Comparison of ENCODE assay signal across 16 cellular contexts in the genomic region with DNA sequence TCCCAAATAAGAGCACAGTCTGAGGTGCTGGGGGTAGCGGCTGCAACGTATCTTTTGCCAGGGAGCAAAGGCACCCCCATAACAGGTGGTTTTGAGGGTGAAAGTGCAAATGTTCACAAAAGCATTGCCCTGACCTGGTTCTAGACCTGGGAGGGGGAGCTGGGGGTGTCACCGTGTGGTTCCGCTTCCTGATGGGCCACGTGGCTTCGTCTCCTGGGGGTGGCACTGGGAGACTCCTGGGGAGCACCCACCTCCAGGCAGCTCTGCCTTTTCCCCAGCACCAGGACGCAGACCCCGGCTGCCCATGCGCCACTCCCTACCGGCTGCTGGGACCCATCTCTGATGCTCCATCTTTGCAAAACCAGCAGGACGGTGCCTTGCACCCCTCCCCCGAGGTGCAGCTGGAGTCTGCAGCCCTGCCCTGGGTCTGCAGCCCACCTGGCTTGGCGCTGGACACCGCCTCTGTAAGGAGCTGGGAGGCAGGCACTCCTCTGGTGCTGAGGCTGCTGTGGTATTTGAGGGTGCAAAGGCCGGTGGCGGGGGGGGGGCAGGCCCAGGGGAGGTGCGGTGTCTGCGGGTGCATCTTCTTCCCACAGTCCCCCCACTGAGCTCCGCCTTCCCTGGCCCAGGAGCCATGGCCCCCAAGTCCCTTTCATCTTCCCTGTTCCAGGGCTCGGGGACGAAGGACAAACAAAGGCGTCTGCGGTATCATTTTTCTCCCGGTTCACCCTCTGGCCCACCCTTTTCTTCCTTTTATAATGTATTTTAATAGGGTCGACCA. TPM values are rescaled to one million over a fixed set of nuclear protein-coding genes. Genes with fewer than 3 reads are reported as not detected.
DNase-seq lines count a peak whose midpoint lies in the region; ATAC-seq and TF ChIP-seq lines count a peak whose summit lies in the region.
"Had no signal": no experiment of that assay in that cellular context is flagged by ENCODE, and none has a peak within 500 bp of the region (broad histone marks: within the 10 kb centered on the region; RNA-seq: fewer than 3 reads in every experiment).

No MANE protein-coding gene starts in this region.

- H3K9me3 ChIP-seq in left ventricle myocardium inferior (replicated peaks) (no peaks in the 10 kb centered on the region), osteoblast (ENCODE audit: low read depth, low read length) (no peaks in the 10 kb centered on the region)

- no peaks in the 10 kb centered on the region for H3K79me2 ChIP-seq in osteoblast (ENCODE audit: insufficient read depth, low read length)

- no peaks in the 10 kb centered on the region for H3K9me3 Mint-ChIP-seq in Calu3 (ENCODE audit: low read depth, unreplicated experiment)

- TF ChIP-seq CTCF in left ventricle myocardium inferior (IDR thresholded peaks at IDR 0.05; ENCODE audit: borderline replicate concordance) = no peak
- TF ChIP-seq CTCF in osteoblast (IDR thresholded peaks at IDR 0.05; ENCODE audit: extremely low read depth, low read depth, low read length) = no peak
- TF ChIP-seq CTCF in Calu3 (IDR thresholded peaks at IDR 0.05; ENCODE audit: unreplicated experiment) = no peak

- H3K36me3 ChIP-seq in H7 (replicated peaks; ENCODE audit: control insufficient read depth, insufficient read depth, low read length) = no peaks in the 10 kb centered on the region
- H3K36me3 ChIP-seq in left ventricle myocardium inferior = no peaks in the 10 kb centered on the region
- no peaks in the 10 kb centered on the region for H3K36me3 ChIP-seq in osteoblast (ENCODE audit: insufficient read depth, low read length)

- CTCF ChIA-PET in Calu3 (lab: Charles Lee) = no interaction called here

- ATAC-seq in GM19035 (IDR thresholded peaks at IDR 0.05; ENCODE audit: unreplicated experiment) = no peak
- ATAC-seq: GM12878 had no signal

- H2AFZ ChIP-seq in osteoblast (ENCODE audit: low read length) = no peak overlapping the region
- H2AFZ ChIP-seq: PC-9 had no signal

- DNase-seq in H7 (peak; percentile 58), NCI-H69 (lab: John Stamatoyannopoulos, UW) (peak; percentile 39), left ventricle myocardium inferior (peak; percentile 6), osteoblast (ENCODE audit: insufficient read length, low spot score, missing footprints) (peak; percentile 68), posterior vena cava (ENCODE audit: low spot score) (no peak), Calu3 (no peak)
- DNase-seq: CD4-positive, alpha-beta memory T cell; DMS79 treated with DMSO at 0.1 percent for 48 hours; KBM-7; MV-4-11; NCI-H1417; NCI-H187 treated with DMSO at 0.1 percent for 48 hours; NCI-H526 treated with DMSO at 0.1 percent for 48 hours; PC-9 had no signal

- H4K20me1 ChIP-seq in osteoblast (ENCODE audit: insufficient read depth, low read length) = no peaks in the 10 kb centered on the region

- no peaks in the 10 kb centered on the region for H3K36me3 Mint-ChIP-seq in Calu3 (ENCODE audit: insufficient read depth, unreplicated experiment)
- H3K36me3 Mint-ChIP-seq: CD4-positive, alpha-beta memory T cell had no signal

- H3K27me3 Mint-ChIP-seq in Calu3 (ENCODE audit: unreplicated experiment) = peaks cover 78% of the 10 kb centered on the region
- H3K27me3 Mint-ChIP-seq: CD4-positive, alpha-beta memory T cell had no signal

- intact Hi-C loops in left ventricle myocardium inferior (cut with micrococcal nuclease) = no loop called here
- intact Hi-C loops in posterior vena cava (cut with DNase I) = no loop called here
- intact Hi-C loops in Calu3 (cut with micrococcal nuclease; ENCODE audit: unreplicated experiment) = no loop called here

- peaks cover 21% of the 10 kb centered on the region for H3K4me1 ChIP-seq in left ventricle myocardium inferior
- no peaks in the 10 kb centered on the region for H3K4me1 ChIP-seq in osteoblast (ENCODE audit: insufficient read depth, low read length)

- H3K4me3 ChIP-seq in H7 (ENCODE audit: insufficient read depth, low read depth, low read length) (no peak overlapping the region), left ventricle myocardium inferior (no peak overlapping the region), osteoblast (ENCODE audit: insufficient read depth, low read length) (no peak overlapping the region)
- H3K4me3 ChIP-seq: GM12878, PC-9 had no signal

- H3K27ac ChIP-seq in left ventricle myocardium inferior (replicated peaks) (no peak overlapping the region), osteoblast (ENCODE audit: low read depth, low read length) (no peak overlapping the region)
- H3K27ac ChIP-seq: PC-9 had no signal

- no peak overlapping the region for H3K27ac Mint-ChIP-seq in Calu3 (ENCODE audit: unreplicated experiment)

- no peaks in the 10 kb centered on the region for H3K27me3 ChIP-seq in H7 (ENCODE audit: control insufficient read depth, insufficient read depth, low read length)
- H3K27me3 ChIP-seq in left ventricle myocardium inferior (ENCODE audit: low read depth) = no peaks in the 10 kb centered on the region
- peaks cover 5% of the 10 kb centered on the region for H3K27me3 ChIP-seq in osteoblast (ENCODE audit: insufficient read depth, low read length)

- no peak overlapping the region for H3K4me2 ChIP-seq in osteoblast (ENCODE audit: insufficient read depth, low read length)
- H3K4me2 ChIP-seq: PC-9 had no signal

- H3K4me1 Mint-ChIP-seq in Calu3 (ENCODE audit: low read depth, unreplicated experiment) = no peaks in the 10 kb centered on the region

- H3K4me3 Mint-ChIP-seq in Calu3 (ENCODE audit: low read depth, unreplicated experiment) = no peak overlapping the region
- H3K4me3 Mint-ChIP-seq: CD4-positive, alpha-beta memory T cell had no signal

- BruUV-seq in Calu3 (replicated peaks; lab: Mats Ljungman, UMichigan) = no TSS peak

RNA-seq across cellular contexts. Expression of a gene that starts 29.8 kb away (rescaled TPM):
- 17.7 and 23.2 TPM in 2 replicates for total RNA-seq in H7 (2014; rRNA removed; shearing (Covaris generic))
- 57.1 TPM for total RNA-seq in left ventricle myocardium inferior
- 25.3 and 26.4 TPM in 2 replicates for total RNA-seq in osteoblast
- total RNA-seq in posterior vena cava = 10 to 100 TPM; 41.5 to 44.7 TPM
- 15.0 and 20.4 TPM in 2 replicates for total RNA-seq in Calu3 (2022)

Comparison
In these comparisons a context has a peak if more than half of its experiments do, and no peak if none do; other contexts are left out.
1. DNase-seq: peak in H7 (single experiment), NCI-H69 (single experiment), left ventricle myocardium inferior (single experiment) and osteoblast (single experiment); none in posterior vena cava (single experiment) and Calu3 (single experiment).